8 cellular contexts compared by ENCODE assay signal in the genomic region with DNA sequence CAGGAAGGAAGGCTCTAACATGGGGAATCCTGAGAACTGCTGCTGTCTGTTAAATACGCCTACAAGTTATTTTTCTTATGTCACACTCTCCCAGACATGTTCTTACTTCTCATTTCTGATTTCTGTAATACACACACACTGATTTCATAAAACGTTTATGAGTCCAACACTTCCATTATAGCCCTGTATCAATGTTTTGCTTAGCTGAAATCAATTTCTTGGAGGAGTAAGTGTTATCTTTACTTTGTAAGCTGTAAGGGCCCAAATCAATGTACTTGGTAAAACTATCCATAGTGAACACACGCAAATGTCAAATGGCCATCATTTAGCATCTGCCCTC. TPM values are rescaled to one million over a fixed set of nuclear protein-coding genes. Genes with fewer than 3 reads are reported as not detected.
A peak's percentile ranks its signal among the peaks of the same experiment; 100 is the strongest.
DNase-seq lines count a peak whose midpoint lies in the region; ATAC-seq, FAIRE-seq and TF ChIP-seq lines count a peak whose summit lies in the region.

No MANE protein-coding gene starts in this region.

- H3K9ac ChIP-seq in astrocyte (ENCODE audit: low read length): peak overlapping the region; percentile 93

- H3K4me3 ChIP-seq in astrocyte (ENCODE audit: insufficient read depth, low read depth, low read length) (peak overlapping the region; percentile 91), right lobe of liver (peak overlapping the region; percentile 83 to 90 (median 85)), tibial artery (peak overlapping the region; percentile 83 to 88)

- WGBS in right lobe of liver (ENCODE audit: insufficient coverage, low coverage, low lambda C conversion rate, missing lambda C conversion rate): 0% methylated on average over 3 of the region's 3 CpGs

- TF ChIP-seq POLR2A in right lobe of liver (IDR thresholded peaks at IDR 0.05): no peak

- H3K27ac ChIP-seq in astrocyte (ENCODE audit: low read depth, low read length) (peak overlapping the region; percentile 97), right lobe of liver (peak overlapping the region; percentile 100), tibial artery (peak overlapping the region; percentile 100)

- intact Hi-C loops in right lobe of liver (cut with DNase I): no loop called here
- intact Hi-C loops in tibial artery (cut with DNase I; ENCODE audit: low total_unique reads): loop anchor here (10.0 kb wide), 1 partner anchor 97 kb away; no protein-coding TSS in a partner anchor

- H4K20me1 ChIP-seq in astrocyte (ENCODE audit: insufficient read depth, low read length): peaks cover 15% of the 10 kb centered on the region

- no peak for FAIRE-seq in astrocyte (lab: Jason Lieb, UNC)

- peak overlapping the region; percentile 90 for H3K4me2 ChIP-seq in astrocyte (ENCODE audit: low read length)

- no peaks in the 10 kb centered on the region for H3K9me3 Mint-ChIP-seq in activated T-cell treated with anti-CD3 and anti-CD28 coated beads, Interleukin-2, amount 50 U/mL, for 24 hours
- H3K9me3 Mint-ChIP-seq in astrocyte (ENCODE audit: unreplicated experiment): no peaks in the 10 kb centered on the region

- DNase-seq in activated T-cell treated with anti-CD3 and anti-CD28 coated beads, Interleukin-2, amount 50 U/mL, for 24 hours: no peak
- DNase-seq in activated T-cell treated with anti-CD3 and anti-CD28 coated beads, Interleukin-2, amount 50 U/mL, for 1 hour: no peak
- DNase-seq in astrocyte (ENCODE audit: low read depth): no peak
- no peak for DNase-seq in right lobe of liver
- no peak for DNase-seq in tibial artery
- no peak for DNase-seq in NCI-H526 treated with DMSO at 0.1 percent for 48 hours (lab: John Stamatoyannopoulos, UW)
- DNase-seq in SHP77 treated with DMSO at 0.1 percent for 48 hours (lab: John Stamatoyannopoulos, UW): no peak
- DNase-seq in iPS-NIHi11 (ENCODE audit: low spot score): no peak

- no peak for ATAC-seq in right lobe of liver

- H3K27ac Mint-ChIP-seq in activated T-cell treated with anti-CD3 and anti-CD28 coated beads, Interleukin-2, amount 50 U/mL, for 24 hours: peak overlapping the region; percentile 99
- peak overlapping the region; percentile 87 for H3K27ac Mint-ChIP-seq in astrocyte (ENCODE audit: unreplicated experiment)

- peaks cover 14% of the 10 kb centered on the region for H3K79me2 ChIP-seq in astrocyte (ENCODE audit: insufficient read depth, low read length)

- TF ChIP-seq CTCF in astrocyte (IDR thresholded peaks at IDR 0.05; ENCODE audit: insufficient read depth, low read depth, low read length) (no peak), right lobe of liver (IDR thresholded peaks at IDR 0.05) (no peak), tibial artery (IDR thresholded peaks at IDR 0.05) (no peak)

- peaks cover 7% of the 10 kb centered on the region for H3K36me3 ChIP-seq in astrocyte (ENCODE audit: insufficient read depth, low read length)
- peaks cover 0 to 17% (median 0%) of the 10 kb centered on the region in 4 donors for H3K36me3 ChIP-seq in right lobe of liver
- peaks cover 9 to 28% (median 28%) of the 10 kb centered on the region in 3 donors for H3K36me3 ChIP-seq in tibial artery

- no peaks in the 10 kb centered on the region for H3K9me3 ChIP-seq in astrocyte (ENCODE audit: insufficient read depth, low read depth, low read length)
- no peaks in the 10 kb centered on the region for H3K9me3 ChIP-seq in right lobe of liver
- no peaks in the 10 kb centered on the region for H3K9me3 ChIP-seq in tibial artery

- H3K4me3 Mint-ChIP-seq in activated T-cell treated with anti-CD3 and anti-CD28 coated beads, Interleukin-2, amount 50 U/mL, for 24 hours: peak overlapping the region; percentile 90
- peak overlapping the region; percentile 83 for H3K4me3 Mint-ChIP-seq in astrocyte (ENCODE audit: unreplicated experiment)

- H3K27me3 ChIP-seq in astrocyte (ENCODE audit: insufficient read depth, low read length) (no peaks in the 10 kb centered on the region), right lobe of liver (no peaks in the 10 kb centered on the region), tibial artery (no peaks in the 10 kb centered on the region)

- no peaks in the 10 kb centered on the region for H3K27me3 Mint-ChIP-seq in activated T-cell treated with anti-CD3 and anti-CD28 coated beads, Interleukin-2, amount 50 U/mL, for 24 hours
- no peaks in the 10 kb centered on the region for H3K27me3 Mint-ChIP-seq in astrocyte (ENCODE audit: low read depth, unreplicated experiment)

- peaks cover 46% of the 10 kb centered on the region for H3K36me3 Mint-ChIP-seq in activated T-cell treated with anti-CD3 and anti-CD28 coated beads, Interleukin-2, amount 50 U/mL, for 24 hours (ENCODE audit: low read depth)
- peaks cover 9% of the 10 kb centered on the region for H3K36me3 Mint-ChIP-seq in astrocyte (ENCODE audit: low read depth, unreplicated experiment)

- H2AFZ ChIP-seq in astrocyte (ENCODE audit: low read depth, low read length): peak overlapping the region; percentile 44

- peaks cover 31% of the 10 kb centered on the region for H3K4me1 Mint-ChIP-seq in activated T-cell treated with anti-CD3 and anti-CD28 coated beads, Interleukin-2, amount 50 U/mL, for 24 hours (ENCODE audit: low read depth)
- peaks cover 9% of the 10 kb centered on the region for H3K4me1 Mint-ChIP-seq in astrocyte (ENCODE audit: low read depth, unreplicated experiment)

- peaks cover 12% of the 10 kb centered on the region for H3K4me1 ChIP-seq in astrocyte (ENCODE audit: insufficient read depth, low read length)
- peaks cover 0 to 25% (median 7%) of the 10 kb centered on the region in 4 donors for H3K4me1 ChIP-seq in right lobe of liver
- H3K4me1 ChIP-seq in tibial artery: peaks cover 0 to 23% (median 15%) of the 10 kb centered on the region in 4 donors

RNA-seq across cellular contexts. Expression of gene NARF, which starts 0.8 kb away (rescaled TPM):
- total RNA-seq in astrocyte: 62.8 and 64.4 TPM in 2 replicates
- 10 to 100 TPM in 5 of 6 experiments, 1 to 10 TPM in 1; 9.3 to 48.6 (median 21.8) TPM for total RNA-seq in right lobe of liver

RNA-seq across cellular contexts. Expression of gene CYBC1, which starts 7.2 kb away (rescaled TPM):
- total RNA-seq in astrocyte (67.3 and 68.1 TPM in 2 replicates), right lobe of liver (10 to 100 TPM; 29.4 to 82.4 (median 46.4) TPM)

RNA-seq across cellular contexts. Expression of gene OGFOD3, which starts 39.4 kb away (rescaled TPM):
- total RNA-seq in astrocyte: 20.9 and 21.3 TPM in 2 replicates
- 10 to 100 TPM; 13.5 to 23.4 (median 16.2) TPM for total RNA-seq in right lobe of liver

RNA-seq across cellular contexts. Expression of gene HEXD, which starts 39.6 kb away (rescaled TPM):
- total RNA-seq in astrocyte: 11.1 and 15.0 TPM in 2 replicates
- 10 to 100 TPM in 5 of 6 experiments, 1 to 10 TPM in 1; 9.6 to 30.4 (median 20.2) TPM for total RNA-seq in right lobe of liver
